In the genomic region with DNA sequence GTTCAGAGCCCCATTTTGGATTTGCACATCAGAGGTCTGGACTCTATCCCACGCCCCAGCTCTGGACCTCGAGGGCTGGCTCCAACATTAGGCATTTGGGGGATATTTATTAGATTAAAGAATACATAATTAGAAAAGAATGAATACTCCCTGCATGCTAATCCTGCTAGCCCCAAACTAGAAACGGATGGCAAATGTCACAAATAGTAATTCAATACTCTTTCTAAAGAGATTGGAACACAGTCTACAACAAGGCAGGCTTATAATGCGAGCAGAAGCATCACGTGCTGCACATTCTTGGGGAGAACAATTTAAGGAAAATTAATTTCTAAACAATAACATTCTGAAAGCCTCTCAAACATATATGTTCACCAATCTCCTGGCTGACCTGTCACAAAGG, we compare ENCODE assay signal across 10 cellular contexts. TPM values are rescaled to one million over a fixed set of nuclear protein-coding genes. Genes with fewer than 3 reads are reported as not detected.
DNase-seq lines count a peak whose midpoint lies in the region; TF ChIP-seq lines count a peak whose summit lies in the region.
"Had no signal": no experiment of that assay in that cellular context is flagged by ENCODE, and none has a peak within 500 bp of the region (broad histone marks: within the 10 kb centered on the region; RNA-seq: fewer than 3 reads in every experiment).

No MANE protein-coding gene starts in this region.

- TF ChIP-seq POLR2A in thyroid gland (IDR thresholded peaks at IDR 0.05) = no peak

- no peak overlapping the region for H2BK120ac ChIP-seq in mesenchymal stem cell (ENCODE audit: low read depth, low read length)

- no peaks in the 10 kb centered on the region for H3K79me1 ChIP-seq in mesenchymal stem cell (replicated peaks; ENCODE audit: low read length, poor library complexity, severe bottlenecking)

- H3K27me3 ChIP-seq in ascending aorta (no peaks in the 10 kb centered on the region), mesenchymal stem cell (ENCODE audit: control insufficient read depth in 1 of 2, insufficient read depth in 1 of 2, low read length in 2 of 2) (peaks cover 0 to under 1% of the 10 kb centered on the region in 2 experiments), thyroid gland (no peaks in the 10 kb centered on the region)

- H3K4ac ChIP-seq in mesenchymal stem cell (ENCODE audit: low read depth in 1 of 2, low read length in 2 of 2) = no peak overlapping the region

- peak overlapping the region in 1 of 2 experiments; percentile 53 for H3K14ac ChIP-seq in mesenchymal stem cell (ENCODE audit: low read length in 2 of 2)

- H3K27me3 Mint-ChIP-seq in activated T-cell treated with anti-CD3 and anti-CD28 coated beads, Interleukin-2, amount 50 U/mL, for 24 hours = no peaks in the 10 kb centered on the region
- no peaks in the 10 kb centered on the region for H3K27me3 Mint-ChIP-seq in progenitor cell of endocrine pancreas
- no peaks in the 10 kb centered on the region for H3K27me3 Mint-ChIP-seq in glutamatergic neuron (ENCODE audit: unreplicated experiment)

- peak overlapping the region; percentile 85 to 87 for H2BK12ac ChIP-seq in mesenchymal stem cell (ENCODE audit: low read length in 2 of 2)

- H3K9me3 ChIP-seq in ascending aorta = no peaks in the 10 kb centered on the region
- no peaks in the 10 kb centered on the region for H3K9me3 ChIP-seq in mesenchymal stem cell (ENCODE audit: control insufficient read depth, low read length)
- H3K9me3 ChIP-seq in thyroid gland = no peaks in the 10 kb centered on the region

- H3K4me1 ChIP-seq in ascending aorta (peaks cover 5 to 21% of the 10 kb centered on the region in 2 donors), mesenchymal stem cell (ENCODE audit: control insufficient read depth, insufficient read depth, low read depth, low read length) (peaks cover 3% of the 10 kb centered on the region), thyroid gland (peaks cover 25 to 30% of the 10 kb centered on the region in 2 donors)

- no peak overlapping the region for H4K8ac ChIP-seq in mesenchymal stem cell (ENCODE audit: low read length)

- H3K36me3 ChIP-seq in ascending aorta (no peaks in the 10 kb centered on the region), mesenchymal stem cell (ENCODE audit: control insufficient read depth in 1 of 2, insufficient read depth in 2 of 2, low read depth in 1 of 2, low read length in 2 of 2) (no peaks in the 10 kb centered on the region), thyroid gland (no peaks in the 10 kb centered on the region)

- no peak overlapping the region for H3K4me3 Mint-ChIP-seq in activated T-cell treated with anti-CD3 and anti-CD28 coated beads, Interleukin-2, amount 50 U/mL, for 24 hours
- H3K4me3 Mint-ChIP-seq in progenitor cell of endocrine pancreas (ENCODE audit: low read depth) (no peak overlapping the region), glutamatergic neuron (ENCODE audit: unreplicated experiment) (no peak overlapping the region)

- peak overlapping the region in 1 of 2 experiments; percentile 65 for H3K18ac ChIP-seq in mesenchymal stem cell (ENCODE audit: low read depth in 1 of 2, low read length in 2 of 2)

- no peak overlapping the region for H2AFZ ChIP-seq in mesenchymal stem cell (ENCODE audit: low read depth, low read length)

- H3K23ac ChIP-seq in mesenchymal stem cell (ENCODE audit: low read length in 2 of 2) = no peak overlapping the region

- H3K27ac ChIP-seq in ascending aorta (peak overlapping the region; percentile 74 to 75), mesenchymal stem cell (ENCODE audit: low read length, poor library complexity, severe bottlenecking) (no peak overlapping the region), thyroid gland (peak overlapping the region; percentile 86 to 98 (median 92))

- H2AK5ac ChIP-seq in mesenchymal stem cell (ENCODE audit: low read length, severe bottlenecking) = no peak overlapping the region

- no peaks in the 10 kb centered on the region for H3K9me3 Mint-ChIP-seq in activated T-cell treated with anti-CD3 and anti-CD28 coated beads, Interleukin-2, amount 50 U/mL, for 24 hours
- H3K9me3 Mint-ChIP-seq in progenitor cell of endocrine pancreas (ENCODE audit: low read depth) (no peaks in the 10 kb centered on the region), glutamatergic neuron (ENCODE audit: unreplicated experiment) (peaks cover 4% of the 10 kb centered on the region)

- TF ChIP-seq CTCF in ascending aorta (IDR thresholded peaks at IDR 0.05) (no peak), thyroid gland (IDR thresholded peaks at IDR 0.05) (no peak), progenitor cell of endocrine pancreas (IDR thresholded peaks at IDR 0.05; ENCODE audit: unreplicated experiment) (no peak), glutamatergic neuron (IDR thresholded peaks at IDR 0.05; ENCODE audit: partially characterized antibody, unreplicated experiment) (no peak)

- no peak overlapping the region for H2BK15ac ChIP-seq in mesenchymal stem cell (ENCODE audit: low read depth, poor library complexity, severe bottlenecking)

- intact Hi-C loops in ascending aorta (cut with DNase I) (loop anchor here (1.0 to 5.0 kb wide), 4 partner anchors 27 to 145 kb away; a partner anchor contains a TSS), thyroid gland (cut with DNase I) (no loop called here)

- no peak overlapping the region for H3K4me3 ChIP-seq in ascending aorta
- H3K4me3 ChIP-seq in mesenchymal stem cell (ENCODE audit: insufficient read depth in 1 of 2, low read depth in 1 of 2, low read length in 2 of 2) = peak overlapping the region in 1 of 2 experiments; percentile 64
- no peak overlapping the region for H3K4me3 ChIP-seq in thyroid gland (replicated peaks in 1 of 3)

- WGBS in mesenchymal stem cell = 87% methylated on average over 3 of the region's 5 CpGs
- 58 to 77% methylated on average over 5 of the region's 5 CpGs for WGBS in thyroid gland, 2 donors

- H3K4me1 Mint-ChIP-seq in activated T-cell treated with anti-CD3 and anti-CD28 coated beads, Interleukin-2, amount 50 U/mL, for 24 hours (ENCODE audit: low read depth) = peaks cover 70% of the 10 kb centered on the region
- H3K4me1 Mint-ChIP-seq in progenitor cell of endocrine pancreas (ENCODE audit: low read depth) = peaks cover 15% of the 10 kb centered on the region
- peaks cover 4% of the 10 kb centered on the region for H3K4me1 Mint-ChIP-seq in glutamatergic neuron (ENCODE audit: low read depth, unreplicated experiment)

- H3K9ac ChIP-seq in mesenchymal stem cell (ENCODE audit: low read length) = peak overlapping the region; percentile 63

- no peak overlapping the region for H4K91ac ChIP-seq in mesenchymal stem cell (ENCODE audit: low read length)

- no peak overlapping the region for H3K4me2 ChIP-seq in mesenchymal stem cell (ENCODE audit: low read length, poor library complexity, severe bottlenecking)

- H3K36me3 Mint-ChIP-seq in activated T-cell treated with anti-CD3 and anti-CD28 coated beads, Interleukin-2, amount 50 U/mL, for 24 hours (ENCODE audit: low read depth) = no peaks in the 10 kb centered on the region
- no peaks in the 10 kb centered on the region for H3K36me3 Mint-ChIP-seq in progenitor cell of endocrine pancreas (ENCODE audit: insufficient read depth)
- no peaks in the 10 kb centered on the region for H3K36me3 Mint-ChIP-seq in glutamatergic neuron (ENCODE audit: unreplicated experiment)

- no peak for DNase-seq in activated T-cell treated with anti-CD3 and anti-CD28 coated beads, Interleukin-2, amount 50 U/mL, for 24 hours
- no peak for DNase-seq in activated T-cell treated with anti-CD3 and anti-CD28 coated beads, Interleukin-2, amount 50 U/mL, for 48 hours
- DNase-seq in ascending aorta (ENCODE audit: low spot score in 2 of 2) (no peak), mesenchymal stem cell (no peak), thyroid gland (no peak), progenitor cell of endocrine pancreas (ENCODE audit: low spot score, unreplicated experiment) (no peak), kidney tubule cell (ENCODE audit: low spot score) (no peak), glutamatergic neuron (no peak)
- DNase-seq: activated T-cell treated with anti-CD3 and anti-CD28 coated beads for 4 hours, NCI-H2171 treated with DMSO at 0.1 percent for 48 hours had no signal

- H2BK5ac ChIP-seq in mesenchymal stem cell (ENCODE audit: low read depth, low read length, poor library complexity, severe bottlenecking) = no peak overlapping the region

- peak overlapping the region; percentile 97 for H3K27ac Mint-ChIP-seq in activated T-cell treated with anti-CD3 and anti-CD28 coated beads, Interleukin-2, amount 50 U/mL, for 24 hours
- no peak overlapping the region for H3K27ac Mint-ChIP-seq in progenitor cell of endocrine pancreas
- no peak overlapping the region for H3K27ac Mint-ChIP-seq in glutamatergic neuron (ENCODE audit: unreplicated experiment)

RNA-seq across cellular contexts. Expression of a gene that starts 27.6 kb away (rescaled TPM):
- total RNA-seq in ascending aorta = 44.1 TPM
- polyA plus RNA-seq in mesenchymal stem cell (2013, experiment 1 of 2) = 84.9 TPM
- polyA plus RNA-seq in mesenchymal stem cell (2013, experiment 2 of 2) = 88.5 TPM
- total RNA-seq in thyroid gland = 10 to 100 TPM; 54.2 to 91.7 (median 71.9) TPM
- total RNA-seq in progenitor cell of endocrine pancreas = 36.6 and 38.8 TPM in 2 replicates
- 17.9 TPM for total RNA-seq in glutamatergic neuron (ENCODE audit: unreplicated experiment)
